In genomic region chr20:6142348-6142993, GRCh38 we compare ENCODE assay signal across 8 cellular contexts. TPM values are rescaled to one million over a fixed set of nuclear protein-coding genes. Genes with fewer than 3 reads are reported as not detected.
DNase-seq lines count a peak whose midpoint lies in the region; ATAC-seq and TF ChIP-seq lines count a peak whose summit lies in the region.
"Had no signal": no experiment of that assay in that cellular context is flagged by ENCODE, and none has a peak within 500 bp of the region (broad histone marks: within the 10 kb centered on the region; RNA-seq: fewer than 3 reads in every experiment).

No MANE protein-coding gene starts in this region.

- WGBS in liver, result 9% methylated on average over 10 of the region's 10 CpGs

- H3K27ac Mint-ChIP-seq in stimulated activated naive B cell treated with anti-CD40 and anti-IgM and Interleukin-4, amounts not matched to agents 10 μg/mL and 1 μg/mL and 100 μg/mL, for 72 hours, result no peak overlapping the region
- H3K27ac Mint-ChIP-seq: dendritic cell treated with granulocyte-macrophage colony-stimulating factor and Interleukin-4, amounts not matched to agents 40 ng/mL and 50 ng/mL, for 4 days had no signal

- TF ChIP-seq CTCF in GM10266 (IDR thresholded peaks at IDR 0.05; ENCODE audit: control insufficient read depth, insufficient read depth, low read depth, missing control alignments), result peak; percentile 78
- peak; percentile 75 for TF ChIP-seq CTCF in HFF-Myc (IDR thresholded peaks at IDR 0.05; ENCODE audit: low read depth, low read length, missing control alignments)
- TF ChIP-seq CTCF in coronary artery (IDR thresholded peaks at IDR 0.05), result peak; percentile 73
- TF ChIP-seq CTCF in liver (IDR thresholded peaks at IDR 0.05; ENCODE audit: low read depth, low read length, missing input control), result peak; percentile 86

- H3K27me3 ChIP-seq in liver (ENCODE audit: control insufficient read depth in 4 of 4, insufficient read depth in 4 of 4, low read length in 3 of 4), result no peaks in the 10 kb centered on the region

- H3K4me1 Mint-ChIP-seq in stimulated activated naive B cell treated with anti-CD40 and anti-IgM and Interleukin-4, amounts not matched to agents 10 μg/mL and 1 μg/mL and 100 μg/mL, for 72 hours, result no peaks in the 10 kb centered on the region

- H3K36me3 ChIP-seq in liver (ENCODE audit: control insufficient read depth in 4 of 4, insufficient read depth in 3 of 4, low read depth in 1 of 4, low read length in 3 of 4), result no peaks in the 10 kb centered on the region

- no peaks in the 10 kb centered on the region for H3K9me3 ChIP-seq in liver (ENCODE audit: control insufficient read depth in 4 of 4, low read length in 3 of 4)

- peaks cover 6 to 8% of the 10 kb centered on the region in 2 donors for H3K27me3 Mint-ChIP-seq in stimulated activated naive B cell treated with anti-CD40 and anti-IgM and Interleukin-4, amounts not matched to agents 10 μg/mL and 1 μg/mL and 100 μg/mL, for 72 hours

- H3K4me3 ChIP-seq in HFF-Myc (replicated peaks; ENCODE audit: low read depth, low read length) (no peak overlapping the region), coronary artery (no peak overlapping the region), liver (ENCODE audit: low read depth in 1 of 3, low read length in 3 of 3) (no peak overlapping the region)

- no peaks in the 10 kb centered on the region for H3K36me3 Mint-ChIP-seq in stimulated activated naive B cell treated with anti-CD40 and anti-IgM and Interleukin-4, amounts not matched to agents 10 μg/mL and 1 μg/mL and 100 μg/mL, for 72 hours

- peak; percentile 86 for TF ChIP-seq RAD21 in liver (IDR thresholded peaks at IDR 0.05)

- no peaks in the 10 kb centered on the region for H3K4me1 ChIP-seq in liver (ENCODE audit: control insufficient read depth in 4 of 4, insufficient read depth in 4 of 4, low read length in 3 of 4)

- H3K9ac ChIP-seq in liver (ENCODE audit: low read depth in 1 of 2, low read length in 2 of 2), result no peak overlapping the region

- no peak overlapping the region for H3K4me3 Mint-ChIP-seq in stimulated activated naive B cell treated with anti-CD40 and anti-IgM and Interleukin-4, amounts not matched to agents 10 μg/mL and 1 μg/mL and 100 μg/mL, for 72 hours
- H3K4me3 Mint-ChIP-seq: dendritic cell treated with granulocyte-macrophage colony-stimulating factor and Interleukin-4, amounts not matched to agents 40 ng/mL and 50 ng/mL, for 4 days had no signal

- DNase-seq in GM10266 (ENCODE audit: extremely low spot score) (peak; percentile 60), HFF-Myc (ENCODE audit: extremely low read depth, low read depth) (peak; percentile 54), NCI-H1417 treated with DMSO at 0.1 percent for 48 hours (lab: John Stamatoyannopoulos, UW) (peak; percentile 18), T-helper 9 cell (peak; percentile 27), coronary artery (ENCODE audit: low spot score) (no peak)
- no peak for DNase-seq in stimulated activated naive B cell treated with anti-CD40 and anti-IgM and Interleukin-4, amounts not matched to agents 10 μg/mL and 1 μg/mL and 100 μg/mL, for 72 hours

- H3K27ac ChIP-seq in coronary artery (no peak overlapping the region), liver (ENCODE audit: low read depth in 1 of 2, low read length in 2 of 2) (no peak overlapping the region)

- peaks cover 0 to 9% of the 10 kb centered on the region in 2 donors for H3K9me3 Mint-ChIP-seq in stimulated activated naive B cell treated with anti-CD40 and anti-IgM and Interleukin-4, amounts not matched to agents 10 μg/mL and 1 μg/mL and 100 μg/mL, for 72 hours

- ATAC-seq in stimulated activated naive B cell treated with anti-CD40 and anti-IgM and Interleukin-4, amounts not matched to agents 10 μg/mL and 1 μg/mL and 100 μg/mL, for 72 hours (replicated peaks), result peak; percentile 63 to 70

TF ChIP-seq in liver, 16 proteins besides CTCF, POLR2A, EP300 and RAD21:
- no peak for TF ChIP-seq SP1 (IDR thresholded peaks at IDR 0.05)
- no peak for TF ChIP-seq GABPA (IDR thresholded peaks at IDR 0.05 in 1 of 2, conservative IDR thresholded peaks at IDR 0.05 in 1 of 2)
- no peak for TF ChIP-seq FOXA2 (IDR thresholded peaks at IDR 0.05)
- no peak for TF ChIP-seq MAX (IDR thresholded peaks at IDR 0.05)

RNA-seq across cellular contexts. Expression of gene FERMT1, which starts 19.6 kb away (rescaled TPM):
- total RNA-seq in liver, result under 1 TPM; 0.25 to 0.42 TPM
- polyA plus RNA-seq in liver, result under 1 TPM; 0.11 to 0.16 TPM

Comparison
In these comparisons a context has a peak if more than half of its experiments do, and no peak if none do; other contexts are left out.
1. DNase-seq: peak in GM10266 (single experiment), HFF-Myc (single experiment), NCI-H1417 treated with DMSO at 0.1 percent for 48 hours (single experiment) and T-helper 9 cell (single experiment); none in coronary artery (single experiment) and stimulated activated naive B cell treated with anti-CD40 and anti-IgM and Interleukin-4, amounts not matched to agents 10 μg/mL and 1 μg/mL and 100 μg/mL, for 72 hours (single experiment).
2. Peak in every context shown above with its lines, with median percentiles within 50 percentile points of each other: CTCF ChIP-seq.